Comparison of ENCODE assay signal across 8 cellular contexts in genomic region chr17:7136266-7136877, GRCh38. TPM values are rescaled to one million over a fixed set of nuclear protein-coding genes. Genes with fewer than 3 reads are reported as not detected.
DNase-seq lines count a peak whose midpoint lies in the region; ATAC-seq and TF ChIP-seq lines count a peak whose summit lies in the region.

No MANE protein-coding gene starts in this region.

- intact Hi-C loops in mucosa of descending colon (cut with DNase I, micrococcal nuclease), result loop anchor here in 1 of 2 donors (5.0 kb wide), 1 partner anchor 84 kb away; no protein-coding TSS in a partner anchor

- peaks cover 5 to 11% of the 10 kb centered on the region in 2 donors for H3K4me1 Mint-ChIP-seq in effector memory CD8-positive, alpha-beta T cell (ENCODE audit: low read depth in 2 of 2)

- H3K9me2 ChIP-seq in GM23248 (ENCODE audit: insufficient read depth), result no peaks in the 10 kb centered on the region

- H3K4me3 ChIP-seq in AG04449 (ENCODE audit: low read depth, low read length) (no peak overlapping the region), GM23248 (peak overlapping the region; percentile 32), mucosa of descending colon (no peak overlapping the region)

- peaks cover 33% of the 10 kb centered on the region for H3K27me3 ChIP-seq in GM23248 (replicated peaks; ENCODE audit: insufficient read depth)

- H3K36me3 ChIP-seq in GM23248 (ENCODE audit: low read depth) (no peaks in the 10 kb centered on the region), mucosa of descending colon (ENCODE audit: low read depth) (no peaks in the 10 kb centered on the region)

- no peak overlapping the region for H3K27ac Mint-ChIP-seq in effector memory CD8-positive, alpha-beta T cell

- TF ChIP-seq CTCF in AG04449 (IDR thresholded peaks at IDR 0.05; ENCODE audit: insufficient read depth, low read length, missing control alignments), result peak; percentile 72
- TF ChIP-seq CTCF in mucosa of descending colon (IDR thresholded peaks at IDR 0.05), result peak; percentile 67

- no peaks in the 10 kb centered on the region for H3F3A ChIP-seq in GM23248 (ENCODE audit: insufficient read depth)

- no peaks in the 10 kb centered on the region for H4K20me1 ChIP-seq in GM23248 (ENCODE audit: insufficient read depth)

- POLR2A ChIA-PET in AG04449 (lab: Yijun Ruan, JAX), result interaction anchor here (0.6 kb wide), 2 partner anchors 27 to 1697 kb away, joined by 3 to 4 read pairs; partner anchors contain the start of gene C1QBP

- H2AFZ ChIP-seq in GM23248, result no peak overlapping the region

- CTCF ChIA-PET in AG04449 (lab: Yijun Ruan, JAX), result interaction anchor here (0.7 to 15.4 kb wide), 31 partner anchors 10 to 293 kb away, joined by 3 to 465 read pairs (median 5); partner anchors contain the start of genes ASGR1, ASGR2 and SLC16A11

- WGBS in GM23248 (ENCODE audit: low coverage in 1 of 2, low lambda C conversion rate in 2 of 2, missing lambda C conversion rate in 2 of 2), 2 experiments, result 15% methylated on average over 9 of the region's 9 CpGs

- no peaks in the 10 kb centered on the region for H3K4me1 ChIP-seq in GM23248 (ENCODE audit: insufficient read depth)
- peaks cover 9% of the 10 kb centered on the region for H3K4me1 ChIP-seq in mucosa of descending colon (ENCODE audit: low read depth)

- H3K36me3 Mint-ChIP-seq in effector memory CD8-positive, alpha-beta T cell (ENCODE audit: insufficient read depth), result no peaks in the 10 kb centered on the region

- no peaks in the 10 kb centered on the region for H3K79me2 ChIP-seq in GM23248 (ENCODE audit: insufficient read depth)

- ATAC-seq in effector memory CD8-positive, alpha-beta T cell (replicated peaks), result no peak
- ATAC-seq in mucosa of descending colon, result no peak
- ATAC-seq in GM21515 (IDR thresholded peaks at IDR 0.05; ENCODE audit: unreplicated experiment), result no peak

- no peak overlapping the region for H3K4me3 Mint-ChIP-seq in effector memory CD8-positive, alpha-beta T cell

- H3K9ac ChIP-seq in GM23248, result no peak overlapping the region

- no peaks in the 10 kb centered on the region for H3K9me3 Mint-ChIP-seq in effector memory CD8-positive, alpha-beta T cell

- H3K9me3 ChIP-seq in GM23248 (ENCODE audit: low read depth) (no peaks in the 10 kb centered on the region), mucosa of descending colon (no peaks in the 10 kb centered on the region)

- peaks cover under 1 to 48% of the 10 kb centered on the region in 2 donors for H3K27me3 Mint-ChIP-seq in effector memory CD8-positive, alpha-beta T cell

- DNase-seq in AG04449 (ENCODE audit: low read depth, low spot score), result peak; percentile 4
- peak; percentile 83 for DNase-seq in GM23248
- peak; percentile 24 for DNase-seq in NCI-H82 treated with DMSO at 0.1 percent for 48 hours (lab: John Stamatoyannopoulos, UW; ENCODE audit: unreplicated experiment)
- DNase-seq in activated CD8-positive, alpha-beta memory T cell treated with anti-CD3 and anti-CD28 coated beads for 1 hour (ENCODE audit: extremely low read depth in 1 of 2, low read depth in 1 of 2), result peak; percentile 54 to 72
- DNase-seq in effector memory CD8-positive, alpha-beta T cell, result peak; percentile 71 to 74 (median 73)
- DNase-seq in mucosa of descending colon, result peak; percentile 71 to 91 (median 77)
- DNase-seq in stimulated activated CD8-positive, alpha-beta memory T cell treated with anti-CD3 and anti-CD28 coated beads, Interleukin-4, amount 100 ng/mL, for 24 hours (ENCODE audit: low read depth), result peak; percentile 63

- H3K4me2 ChIP-seq in GM23248 (ENCODE audit: unreplicated experiment), result no peak overlapping the region

- in situ Hi-C loops in GM23248 (cut with MboI), result loop anchor here (5.0 to 25.0 kb wide), 2 partner anchors 84 to 224 kb away; no protein-coding TSS in a partner anchor

- no peak overlapping the region for H3K27ac ChIP-seq in GM23248

RNA-seq across cellular contexts. Expression of gene ASGR2, which starts 21.8 kb away (rescaled TPM):
- not detected in 2 replicates for total RNA-seq in GM23248 (2014; rRNA removed; shearing (Covaris generic))
- not detected in 2 replicates for polyA plus RNA-seq in GM23248 (2016; fragmentation: Nextera tagmentation; extraction: Ambion mirVana)
- total RNA-seq in mucosa of descending colon, result under 1 TPM in 1 of 3 donors, not detected in 2; 0.96 TPM

RNA-seq across cellular contexts. Expression of gene ASGR1, which starts 42.8 kb away (rescaled TPM):
- total RNA-seq in GM23248 (2014; rRNA removed; shearing (Covaris generic)), result 0.97 TPM in 1 of 2 replicates, not detected in the other
- polyA plus RNA-seq in GM23248 (2016; fragmentation: Nextera tagmentation; extraction: Ambion mirVana), result 0.63 and 0.75 TPM in 2 replicates
- total RNA-seq in mucosa of descending colon, result 1 to 10 TPM in 2 of 3 donors, under 1 TPM in 1; 0.35 to 1.6 (median 1.2) TPM

RNA-seq across cellular contexts. Expression of gene CLEC10A, which starts 56.3 kb away (rescaled TPM):
- not detected in 2 replicates for total RNA-seq in GM23248 (2014; rRNA removed; shearing (Covaris generic))
- polyA plus RNA-seq in GM23248 (2016; fragmentation: Nextera tagmentation; extraction: Ambion mirVana), result not detected in 2 replicates
- total RNA-seq in mucosa of descending colon, result 10 to 100 TPM in 1 of 3 donors, 1 to 10 TPM in 2; 3.1 to 15.1 (median 8.9) TPM

Comparison
In these comparisons a context has a peak if more than half of its experiments do, and no peak if none do; other contexts are left out.
1. DNase-seq: peak in every context shown above with its lines; median percentile 83 in GM23248; 77 in mucosa of descending colon; 73 in effector memory CD8-positive, alpha-beta T cell; 63 in activated CD8-positive, alpha-beta memory T cell treated with anti-CD3 and anti-CD28 coated beads for 1 hour; 63 in stimulated activated CD8-positive, alpha-beta memory T cell treated with anti-CD3 and anti-CD28 coated beads, Interleukin-4, amount 100 ng/mL, for 24 hours; 24 in NCI-H82 treated with DMSO at 0.1 percent for 48 hours; 4 in AG04449.